ENCODE assay signal across 8 cellular contexts in the genomic region with DNA sequence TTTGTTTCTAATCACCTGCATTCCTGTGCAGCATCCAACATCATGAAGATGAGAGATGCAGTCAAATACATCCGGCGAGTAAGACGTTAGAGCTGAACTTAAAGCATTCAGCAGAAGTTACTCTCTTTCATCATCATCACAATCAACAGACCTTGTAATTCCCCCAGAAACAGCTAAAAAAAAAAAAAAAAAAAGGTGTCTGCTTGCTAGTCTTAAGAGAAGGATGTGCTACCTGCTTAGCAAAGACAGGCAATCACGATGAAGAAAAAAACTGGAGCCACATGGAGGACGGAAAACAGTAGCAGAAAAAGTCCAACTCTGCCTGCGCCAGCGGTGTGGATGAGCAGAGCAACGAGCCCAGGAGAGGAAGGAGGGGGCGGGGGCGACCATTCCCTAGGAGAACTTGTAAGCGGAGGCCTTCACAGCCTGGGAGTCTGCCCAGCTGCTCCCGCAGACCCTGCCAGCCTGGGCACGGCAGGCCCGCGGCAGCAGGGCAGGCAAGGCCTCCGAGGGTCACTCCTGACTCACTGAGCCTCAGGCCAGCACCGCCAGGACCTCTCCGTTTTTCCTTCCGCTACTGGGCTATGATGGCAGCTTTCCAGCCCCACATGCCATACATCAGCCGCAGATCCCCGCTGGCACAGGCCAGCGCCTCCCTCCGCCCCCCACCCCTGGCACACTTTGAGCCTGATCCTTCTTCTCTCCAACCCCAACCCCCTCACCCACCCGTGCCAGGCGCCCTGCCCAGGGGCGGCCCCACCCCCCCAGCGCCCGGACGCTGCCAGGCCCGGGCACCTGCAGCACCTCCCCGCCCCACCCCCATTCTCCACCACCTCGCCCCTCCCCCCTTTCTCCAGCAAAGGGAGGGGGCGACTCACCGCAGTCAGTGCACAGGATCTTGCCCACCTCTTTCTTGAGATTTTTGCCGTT. TPM values are rescaled to one million over a fixed set of nuclear protein-coding genes. Genes with fewer than 3 reads are reported as not detected.
A peak's percentile ranks its signal among the peaks of the same experiment; 100 is the strongest.
DNase-seq lines count a peak whose midpoint lies in the region; ATAC-seq and TF ChIP-seq lines count a peak whose summit lies in the region.

No MANE protein-coding gene starts in this region.

- POLR2A ChIA-PET in Caco-2 (lab: Charles Lee), result no interaction called here
- POLR2A ChIA-PET in activated CD4-positive, alpha-beta memory T cell treated with anti-CD3 and anti-CD28 coated beads for 36 hours (lab: Charles Lee), result no interaction called here

- no peaks in the 10 kb centered on the region for H3K9me3 ChIP-seq in Caco-2

- intact Hi-C loops in Caco-2 (cut with micrococcal nuclease; ENCODE audit: unreplicated experiment), result loop anchor here (2.0 to 5.0 kb wide), 2 partner anchors 19 to 44 kb away; no protein-coding TSS in a partner anchor
- intact Hi-C loops in activated CD4-positive, alpha-beta memory T cell treated with anti-CD3 and anti-CD28 coated beads for 36 hours (cut with micrococcal nuclease), result no loop called here
- intact Hi-C loops in natural killer cell (cut with micrococcal nuclease), result no loop called here

- H3K4me3 ChIP-seq in Caco-2 (ENCODE audit: low read depth, low read length), result peak overlapping the region; percentile 56
- peak overlapping the region; percentile 55 for H3K4me3 ChIP-seq in fibroblast of villous mesenchyme (ENCODE audit: low read depth, low read length)

- H3K36me3 Mint-ChIP-seq in Caco-2 (ENCODE audit: insufficient read depth, unreplicated experiment), result no peaks in the 10 kb centered on the region
- no peaks in the 10 kb centered on the region for H3K36me3 Mint-ChIP-seq in activated CD4-positive, alpha-beta memory T cell treated with anti-CD3 and anti-CD28 coated beads for 36 hours
- no peaks in the 10 kb centered on the region for H3K36me3 Mint-ChIP-seq in natural killer cell

- H3K27me3 Mint-ChIP-seq in Caco-2 (ENCODE audit: insufficient read depth, unreplicated experiment) (peaks cover 23% of the 10 kb centered on the region), natural killer cell (ENCODE audit: low read depth in 2 of 2) (peaks cover 51 to 53% of the 10 kb centered on the region in 2 donors)
- H3K27me3 Mint-ChIP-seq in activated CD4-positive, alpha-beta memory T cell treated with anti-CD3 and anti-CD28 coated beads for 36 hours, result peaks cover 53% of the 10 kb centered on the region

- peaks cover 6% of the 10 kb centered on the region for H3K4me1 Mint-ChIP-seq in Caco-2 (ENCODE audit: low read depth, unreplicated experiment)
- peaks cover 20% of the 10 kb centered on the region for H3K4me1 Mint-ChIP-seq in activated CD4-positive, alpha-beta memory T cell treated with anti-CD3 and anti-CD28 coated beads for 36 hours (ENCODE audit: low read depth)
- peaks cover 17 to 27% of the 10 kb centered on the region in 2 donors for H3K4me1 Mint-ChIP-seq in natural killer cell

- no peaks in the 10 kb centered on the region for H3K9me3 Mint-ChIP-seq in Caco-2 (ENCODE audit: unreplicated experiment)
- H3K9me3 Mint-ChIP-seq in activated CD4-positive, alpha-beta memory T cell treated with anti-CD3 and anti-CD28 coated beads for 36 hours, result no peaks in the 10 kb centered on the region
- no peaks in the 10 kb centered on the region for H3K9me3 Mint-ChIP-seq in natural killer cell

- H3K4me1 ChIP-seq in Caco-2, result peaks cover 6% of the 10 kb centered on the region; the same call in 1 of the 2 replicates

- TF ChIP-seq CTCF in Caco-2 (IDR thresholded peaks at IDR 0.05; ENCODE audit: insufficient read depth in 1 of 2, low read depth in 1 of 2, low read length in 1 of 2, severe bottlenecking in 1 of 2, unreplicated experiment in 1 of 2), result no peak
- no peak for TF ChIP-seq CTCF in fibroblast of villous mesenchyme (IDR thresholded peaks at IDR 0.05; ENCODE audit: insufficient read depth, low read depth, low read length)
- TF ChIP-seq CTCF in natural killer cell (IDR thresholded peaks at IDR 0.05), result no peak

- CTCF ChIA-PET in Caco-2 (lab: Charles Lee), result interaction anchor here (1.0 kb wide), 1 partner anchor 73 kb away, joined by 5 read pairs; no protein-coding TSS in a partner anchor
- CTCF ChIA-PET in activated CD4-positive, alpha-beta memory T cell treated with anti-CD3 and anti-CD28 coated beads for 36 hours (lab: Charles Lee), result interaction anchor here (0.7 to 3.9 kb wide), 5 partner anchors 13 to 276 kb away, joined by 3 to 15 read pairs (median 5); no protein-coding TSS in a partner anchor

- ATAC-seq in natural killer cell (no peak), HG02884 (IDR thresholded peaks at IDR 0.05; ENCODE audit: unreplicated experiment) (no peak), HG02610 (IDR thresholded peaks at IDR 0.05; ENCODE audit: unreplicated experiment) (no peak)

- peaks cover 1% of the 10 kb centered on the region for H3K27me3 ChIP-seq in Caco-2 (replicated peaks; ENCODE audit: control insufficient read depth, insufficient read depth, low read length)

- H3K27ac Mint-ChIP-seq in Caco-2 (ENCODE audit: unreplicated experiment), result no peak overlapping the region
- no peak overlapping the region for H3K27ac Mint-ChIP-seq in activated CD4-positive, alpha-beta memory T cell treated with anti-CD3 and anti-CD28 coated beads for 36 hours
- no peak overlapping the region for H3K27ac Mint-ChIP-seq in natural killer cell

- peak in 1 of 2 experiments; percentile 35 for DNase-seq in Caco-2
- DNase-seq in HS-27A (ENCODE audit: low read depth), result peak; percentile 31
- no peak for DNase-seq in activated CD4-positive, alpha-beta memory T cell treated with anti-CD3 and anti-CD28 coated beads for 36 hours
- no peak for DNase-seq in fibroblast of villous mesenchyme (ENCODE audit: low read depth)
- no peak for DNase-seq in natural killer cell
- no peak for DNase-seq in NCI-H128 (lab: John Stamatoyannopoulos, UW; ENCODE audit: unreplicated experiment)

- H3K36me3 ChIP-seq in Caco-2 (ENCODE audit: control insufficient read depth, insufficient read depth, low read length), result no peaks in the 10 kb centered on the region

- H3K4me3 Mint-ChIP-seq in Caco-2 (ENCODE audit: unreplicated experiment) (peak overlapping the region; percentile 70), natural killer cell (peak overlapping the region; percentile 79)
- peak overlapping the region; percentile 61 for H3K4me3 Mint-ChIP-seq in activated CD4-positive, alpha-beta memory T cell treated with anti-CD3 and anti-CD28 coated beads for 36 hours

- no TSS peak for BruUV-seq in Caco-2 (replicated peaks; lab: Mats Ljungman, UMichigan)

RNA-seq across cellular contexts. Expression of a gene that starts 1.3 kb away (rescaled TPM):
- 0.59 TPM in 1 of 2 replicates, not detected in the other for total RNA-seq in Caco-2 (2022)
- total RNA-seq in activated CD4-positive, alpha-beta memory T cell treated with anti-CD3 and anti-CD28 coated beads for 36 hours, result not detected
- total RNA-seq in fibroblast of villous mesenchyme, result under 0.01 and 0.64 TPM in 2 replicates
- total RNA-seq in natural killer cell, result under 1 TPM; 0.21 to 0.50 (median 0.40) TPM
